Comparison of ENCODE assay signal across 2 cellular contexts in genomic region chr13:32515246-32515645, GRCh38.
TF ChIP-seq lines count a peak whose summit lies in the region.

No MANE protein-coding gene starts in this region.

TF ChIP-seq in liver, 16 proteins besides CTCF, POLR2A, EP300 and RAD21:
- TF ChIP-seq TAF1 (conservative IDR thresholded peaks at IDR 0.05) (no peak), MAX (IDR thresholded peaks at IDR 0.05) (peak; percentile 45), RXRA (IDR thresholded peaks at IDR 0.05) (peak in 1 of 2 donors; percentile 74), FOXA1 (IDR thresholded peaks at IDR 0.05) (peak; percentile 35), HNF4A (conservative IDR thresholded peaks at IDR 0.05) (peak; percentile 56 to 75), YY1 (IDR thresholded peaks at IDR 0.05) (peak; percentile 29), ZBTB33 (IDR thresholded peaks at IDR 0.05) (no peak), JUND (IDR thresholded peaks at IDR 0.05) (peak in 1 of 2 donors; percentile 60), ATF3 (IDR thresholded peaks at IDR 0.05) (peak; percentile 53), GABPA (IDR thresholded peaks at IDR 0.05 in 1 of 2, conservative IDR thresholded peaks at IDR 0.05 in 1 of 2) (no peak), FOXA2 (IDR thresholded peaks at IDR 0.05) (peak; percentile 71)

TF ChIP-seq in HepG2, 621 proteins besides CTCF, POLR2A, EP300 and RAD21:
- TF ChIP-seq KMT2A (CRISPR knock-in tag; IDR thresholded peaks at IDR 0.05), result no peak
- TF ChIP-seq ZNF781 (CRISPR knock-in tag; IDR thresholded peaks at IDR 0.05; ENCODE audit: borderline replicate concordance, not compliant biosample characterization), result no peak
- no peak for TF ChIP-seq RARG (CRISPR knock-in tag; IDR thresholded peaks at IDR 0.05; ENCODE audit: low read depth)
- TF ChIP-seq ZNF800 (CRISPR knock-in tag; IDR thresholded peaks at IDR 0.05), result no peak
TF ChIP-seq in HepG2: peak in this region for 0.
